8 cellular contexts compared by ENCODE assay signal in the genomic region with DNA sequence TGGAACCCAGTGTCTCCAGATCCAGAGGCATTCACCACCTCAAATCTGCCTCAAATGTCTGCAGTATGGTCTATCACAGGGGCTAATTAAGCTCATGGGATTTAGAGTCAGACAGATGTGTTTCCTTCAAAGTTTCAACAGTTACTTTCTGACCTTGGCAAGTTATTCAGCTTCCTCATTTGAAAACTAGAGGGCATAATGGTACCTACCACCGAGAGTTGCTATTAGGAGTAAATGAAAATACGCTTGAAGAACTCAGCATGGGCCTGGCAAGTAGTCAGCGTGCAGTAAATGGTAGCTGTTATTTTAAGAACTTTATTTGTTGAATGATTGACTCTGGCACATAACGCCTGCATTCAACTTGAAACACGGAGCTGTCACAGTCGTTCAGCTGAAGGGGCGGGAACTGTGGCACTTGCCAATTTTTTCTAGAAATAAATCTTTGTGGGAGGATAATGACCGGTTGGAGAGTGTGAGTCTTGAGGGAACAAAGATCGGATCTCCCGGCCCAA. TPM values are rescaled to one million over a fixed set of nuclear protein-coding genes. Genes with fewer than 3 reads are reported as not detected.
DNase-seq lines count a peak whose midpoint lies in the region; ATAC-seq and TF ChIP-seq lines count a peak whose summit lies in the region.

No MANE protein-coding gene starts in this region.

- peak overlapping the region; percentile 75 for H3K9ac ChIP-seq in endodermal cell (ENCODE audit: extremely low read depth, low read length, poor library complexity, severe bottlenecking)

- H3K4me1 Mint-ChIP-seq in endodermal cell: peaks cover 21% of the 10 kb centered on the region
- peaks cover 47 to 77% (median 72%) of the 10 kb centered on the region in 3 donors for H3K4me1 Mint-ChIP-seq in naive B cell

- H3K9me3 ChIP-seq in endodermal cell (ENCODE audit: control insufficient read depth, low read length): no peaks in the 10 kb centered on the region

- H3K9me3 Mint-ChIP-seq in endodermal cell (no peaks in the 10 kb centered on the region), naive B cell (no peaks in the 10 kb centered on the region)

- peak overlapping the region; percentile 100 for H3K27ac Mint-ChIP-seq in endodermal cell
- H3K27ac Mint-ChIP-seq in naive B cell: peak overlapping the region; percentile 97 to 99 (median 98)

- peak; percentile 39 for DNase-seq in NCI-H2196 (lab: John Stamatoyannopoulos, UW; ENCODE audit: unreplicated experiment)
- no peak for DNase-seq in NCI-H2196 treated with DMSO at 0.1 percent for 48 hours (lab: John Stamatoyannopoulos, UW; ENCODE audit: unreplicated experiment)
- DNase-seq in RPMI8226: peak; percentile 75
- DNase-seq in endodermal cell: no peak
- peak; percentile 69 for DNase-seq in naive B cell
- no peak for DNase-seq in central memory CD4-positive, alpha-beta T cell
- no peak for DNase-seq in NK-92 treated with Interleukin-12 subunit alpha and Interleukin-12 subunit beta, amount 100 ng/mL, for 24 hours (lab: John Stamatoyannopoulos, UW)

- ATAC-seq in HG03354 (IDR thresholded peaks at IDR 0.05; ENCODE audit: poor library complexity, severe bottlenecking, unreplicated experiment) (peak; percentile 8), naive B cell (ENCODE audit: low read depth in 2 of 2) (peak; percentile 45 to 46)

- peak overlapping the region; percentile 82 for H3K27ac ChIP-seq in endodermal cell (ENCODE audit: low read depth, low read length)

- H3K4me3 ChIP-seq in endodermal cell (ENCODE audit: low read length): peak overlapping the region; percentile 100

- H3K36me3 Mint-ChIP-seq in endodermal cell (ENCODE audit: low read depth) (peaks cover 16% of the 10 kb centered on the region), naive B cell (peaks cover 0 to 28% of the 10 kb centered on the region in 2 donors)

- TF ChIP-seq CTCF in endodermal cell (conservative IDR thresholded peaks at IDR 0.05): peak; percentile 16

- H3K4me3 Mint-ChIP-seq in endodermal cell: peak overlapping the region; percentile 98
- H3K4me3 Mint-ChIP-seq in naive B cell: peak overlapping the region; percentile 88 to 98 (median 96)

- H3K27me3 ChIP-seq in endodermal cell (ENCODE audit: control insufficient read depth, insufficient read depth, low read length, poor library complexity, severe bottlenecking): no peaks in the 10 kb centered on the region

- H3K4me1 ChIP-seq in endodermal cell (ENCODE audit: control insufficient read depth, insufficient read depth, low read length): no peaks in the 10 kb centered on the region

- H3K27me3 Mint-ChIP-seq in endodermal cell (ENCODE audit: insufficient read depth) (no peaks in the 10 kb centered on the region), naive B cell (no peaks in the 10 kb centered on the region)

- 12 to 18% methylated on average over 6 to 10 of the region's 10 CpGs for WGBS in endodermal cell (ENCODE audit: insufficient coverage in 1 of 2, insufficient read length in 1 of 2), 2 experiments

- H3K36me3 ChIP-seq in endodermal cell (ENCODE audit: control insufficient read depth, insufficient read depth, low read length): peaks cover 24% of the 10 kb centered on the region

RNA-seq across cellular contexts. Expression of a gene that starts 1.2 kb away (rescaled TPM):
- total RNA-seq in endodermal cell: 100 to 1,000 TPM; 260 to 287 TPM
- 201 TPM for polyA plus RNA-seq in endodermal cell (2013, experiment 1 of 2)
- polyA plus RNA-seq in endodermal cell (2013, experiment 2 of 2): 190 TPM
- 100 to 1,000 TPM; 550 to 750 (median 592) TPM for polyA plus RNA-seq in naive B cell (ENCODE audit: low read depth in 6 of 6)

RNA-seq across cellular contexts. Expression of a gene that starts 57.8 kb away (rescaled TPM):
- total RNA-seq in endodermal cell: 100 to 1,000 TPM in 1 of 2 donors, 10 to 100 TPM in 1; 85.7 to 111 TPM
- 138 TPM for polyA plus RNA-seq in endodermal cell (2013, experiment 1 of 2)
- polyA plus RNA-seq in endodermal cell (2013, experiment 2 of 2): 118 TPM
- 100 to 1,000 TPM; 110 to 213 (median 133) TPM for polyA plus RNA-seq in naive B cell (ENCODE audit: low read depth in 6 of 6)

Comparison
In these comparisons a context has a peak if more than half of its experiments do, and no peak if none do; other contexts are left out.
1. DNase-seq: peak in NCI-H2196 (single experiment), RPMI8226 (single experiment) and naive B cell (single experiment); none in NCI-H2196 treated with DMSO at 0.1 percent for 48 hours (single experiment), endodermal cell (single experiment), central memory CD4-positive, alpha-beta T cell (single experiment) and NK-92 treated with Interleukin-12 subunit alpha and Interleukin-12 subunit beta, amount 100 ng/mL, for 24 hours (single experiment).